ENCODE assay signal across 8 cellular contexts in genomic region chr9:15422355-15423327, GRCh38. TPM values are rescaled to one million over a fixed set of nuclear protein-coding genes. Genes with fewer than 3 reads are reported as not detected.
DNase-seq lines count a peak whose midpoint lies in the region; ATAC-seq, FAIRE-seq and TF ChIP-seq lines count a peak whose summit lies in the region.

TSS of gene SNAPC3 (plus strand) at chr9:15422876. CDS start at chr9:15422880, 4 bp downstream.

- no peak for TF ChIP-seq CTCF in OCI-LY1 (IDR thresholded peaks at IDR 0.05; ENCODE audit: low read length)

- WGBS in mesodermal cell (ENCODE audit: insufficient coverage in 2 of 2), 2 experiments, result 1 to 2% methylated on average over 65 to 70 of the region's 73 CpGs

- DNase-seq in DMS 273 (lab: John Stamatoyannopoulos, UW; ENCODE audit: unreplicated experiment), result peak; percentile 97
- DNase-seq in HuH-7 (ENCODE audit: low spot score), result peak; percentile 87
- DNase-seq in activated CD8-positive, alpha-beta memory T cell treated with anti-CD3 and anti-CD28 coated beads, Interleukin-2, amount 50 U/mL, for 48 hours, result peak; percentile 97
- peak; percentile 91 for DNase-seq in stimulated activated CD8-positive, alpha-beta memory T cell treated with anti-CD3 and anti-CD28 coated beads, Interleukin-15, amount 100 ng/mL, for 24 hours (ENCODE audit: low read depth)

- peak; percentile 97 for ATAC-seq in GM21526 (IDR thresholded peaks at IDR 0.05; ENCODE audit: low FRiP score, unreplicated experiment)

- H3K27me3 ChIP-seq in OCI-LY1 (ENCODE audit: insufficient read depth, low read length), result no peaks in the 10 kb centered on the region

- H3K27ac ChIP-seq in OCI-LY1 (ENCODE audit: low read depth, low read length, poor library complexity, severe bottlenecking), result peak within 1 kb of the TSS; percentile 30
- peak within 1 kb of the TSS; percentile 93 for H3K27ac ChIP-seq in mesodermal cell (ENCODE audit: low read depth, low read length, severe bottlenecking)

- H4K20me1 ChIP-seq in OCI-LY1 (ENCODE audit: insufficient read depth, low read length), result no peaks in the 10 kb centered on the region

- H3K36me3 ChIP-seq in OCI-LY1 (ENCODE audit: insufficient read depth, low read length) (peaks cover 30% of the 10 kb centered on the region), mesodermal cell (ENCODE audit: control insufficient read depth, insufficient read depth, low read length) (peaks cover 30% of the 10 kb centered on the region)

- H3K4me2 ChIP-seq in OCI-LY1 (ENCODE audit: low read length), result peak within 1 kb of the TSS; percentile 96

- H3K79me2 ChIP-seq in OCI-LY1 (ENCODE audit: insufficient read depth, low read length), result peaks cover 17% of the 10 kb centered on the region

- H2AFZ ChIP-seq in OCI-LY1 (ENCODE audit: low read length), result peak within 1 kb of the TSS; percentile 22; the same call in 1 of the 2 replicates

- H3K4me1 ChIP-seq in OCI-LY1 (ENCODE audit: insufficient read depth, low read length, severe bottlenecking) (peaks cover 42% of the 10 kb centered on the region), mesodermal cell (ENCODE audit: control insufficient read depth, insufficient read depth, low read length, poor library complexity, severe bottlenecking) (no peaks in the 10 kb centered on the region)

- peak within 1 kb of the TSS; percentile 88 for H3K9ac ChIP-seq in OCI-LY1 (ENCODE audit: low read length)

- H3F3A ChIP-seq in OCI-LY1 (ENCODE audit: insufficient read depth, low read length), result no peaks in the 10 kb centered on the region

- H3K9me3 ChIP-seq in OCI-LY1 (ENCODE audit: low read length) (no peaks in the 10 kb centered on the region), mesodermal cell (ENCODE audit: control insufficient read depth, low read length) (no peaks in the 10 kb centered on the region)

- H3K4me3 ChIP-seq in OCI-LY1 (ENCODE audit: low read depth, low read length, poor library complexity, severe bottlenecking) (peak within 1 kb of the TSS; percentile 98), mesodermal cell (ENCODE audit: extremely low read depth, insufficient read depth, low read length, poor library complexity, severe bottlenecking) (peak within 1 kb of the TSS; percentile 98)

- peak; percentile 26 for FAIRE-seq in endometrium (lab: Jason Lieb, UNC)

- no peaks in the 10 kb centered on the region for H3K9me2 ChIP-seq in OCI-LY1 (ENCODE audit: low read depth, low read length)

RNA-seq across cellular contexts. Expression of gene SNAPC3, which starts in this region (rescaled TPM):
- 43.5 TPM for polyA plus RNA-seq in mesodermal cell (2013, experiment 1 of 2)
- polyA plus RNA-seq in mesodermal cell (2013, experiment 2 of 2), result 47.0 TPM

Comparison
In these comparisons a context has a peak if more than half of its experiments do, and no peak if none do; other contexts are left out.
1. Peak in every context shown above with its lines: DNase-seq, ATAC-seq, H3K4me3 ChIP-seq and H3K27ac ChIP-seq.